Comparison of ENCODE assay signal across 8 cellular contexts in the genomic region with DNA sequence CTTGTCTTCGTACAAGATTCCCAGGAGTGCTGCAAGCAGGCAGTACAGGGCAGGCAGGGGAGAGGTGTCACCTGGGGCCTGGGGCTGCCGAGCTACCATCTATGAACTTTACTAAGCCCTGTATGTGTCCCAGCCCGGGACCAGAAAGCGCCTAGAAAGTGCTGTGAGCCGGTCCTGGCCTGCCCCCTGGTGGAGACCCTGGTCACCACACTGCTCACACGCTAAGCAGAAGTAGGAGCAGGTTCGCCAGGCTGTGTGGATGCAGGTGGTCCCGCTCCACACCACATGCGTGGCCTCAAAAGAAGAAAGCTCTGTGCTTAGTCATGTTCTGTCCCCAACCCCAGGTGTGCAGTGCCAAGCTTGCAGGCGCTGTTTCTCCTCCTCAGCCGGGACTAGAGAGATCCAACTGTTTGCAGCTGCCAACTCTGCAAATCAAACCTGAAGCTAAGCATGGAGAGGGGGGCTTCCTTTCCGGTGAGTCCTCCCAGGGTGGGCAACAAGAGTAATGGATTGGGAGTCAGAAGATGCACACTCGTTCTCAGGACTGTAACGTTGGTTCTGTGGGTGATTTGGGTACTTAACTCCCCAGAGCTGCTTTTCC. TPM values are rescaled to one million over a fixed set of nuclear protein-coding genes. Genes with fewer than 3 reads are reported as not detected.
DNase-seq lines count a peak whose midpoint lies in the region; ATAC-seq and TF ChIP-seq lines count a peak whose summit lies in the region.
"Not testable (repeated sequence)": the region's sequence is repeated elsewhere in the genome, so short reads cannot be mapped to it uniquely, and the experiment has no call there.

No MANE protein-coding gene starts in this region.

- not testable (repeated sequence) for BruUV-seq in Caco-2 (replicated peaks; lab: Mats Ljungman, UMichigan)

- not testable (repeated sequence) for H3K27me3 ChIP-seq in Caco-2 (replicated peaks; ENCODE audit: control insufficient read depth, insufficient read depth, low read length); NT2/D1 (ENCODE audit: insufficient read depth, insufficient read length); right atrium auricular region

- not testable (repeated sequence) for H3K4me1 Mint-ChIP-seq in Caco-2 (ENCODE audit: low read depth, unreplicated experiment); activated CD4-positive, alpha-beta T cell treated with anti-CD3 and anti-CD28 coated beads, Interleukin-2, amount 10 ng/mL, durations not matched to agents 7 days and 5 days; brain

- H3K27ac ChIP-seq in right atrium auricular region, result not testable (repeated sequence)

- CTCF ChIA-PET in Caco-2 (lab: Charles Lee), result not testable (repeated sequence)
- CTCF ChIA-PET in activated CD4-positive, alpha-beta T cell treated with anti-CD3 and anti-CD28 coated beads, Interleukin-2, amount 10 ng/mL, durations not matched to agents 7 days and 5 days (lab: Charles Lee), result interaction anchor here (0.6 to 1.2 kb wide), 4 partner anchors 12 to 352 kb away, joined by 3 to 4 read pairs (median 3); no protein-coding TSS in a partner anchor

- TF ChIP-seq CTCF in Caco-2 (IDR thresholded peaks at IDR 0.05; ENCODE audit: insufficient read depth in 1 of 2, low read depth in 1 of 2, low read length in 1 of 2, severe bottlenecking in 1 of 2, unreplicated experiment in 1 of 2) (peak; percentile 72 to 86), brain (conservative IDR thresholded peaks at IDR 0.05) (peak; percentile 84 to 87), right atrium auricular region (IDR thresholded peaks at IDR 0.05) (peak; percentile 53 to 83)

- not testable (repeated sequence) for H3K4me3 Mint-ChIP-seq in Caco-2 (ENCODE audit: unreplicated experiment); activated CD4-positive, alpha-beta T cell treated with anti-CD3 and anti-CD28 coated beads, Interleukin-2, amount 10 ng/mL, durations not matched to agents 7 days and 5 days; brain

- not testable (repeated sequence) for H3K9me3 ChIP-seq in Caco-2; NT2/D1 (ENCODE audit: insufficient read depth, low read length); right atrium auricular region

- not testable (repeated sequence) for H3K9me3 Mint-ChIP-seq in Caco-2 (ENCODE audit: unreplicated experiment); activated CD4-positive, alpha-beta T cell treated with anti-CD3 and anti-CD28 coated beads, Interleukin-2, amount 10 ng/mL, durations not matched to agents 7 days and 5 days; brain

- DNase-seq in Caco-2, result peak; percentile 73 to 81
- peak; percentile 51 for DNase-seq in HuH-7.5 (ENCODE audit: low spot score)
- DNase-seq in NT2/D1 (ENCODE audit: low read depth, low spot score), result peak; percentile 32
- DNase-seq in activated CD4-positive, alpha-beta T cell treated with anti-CD3 and anti-CD28 coated beads, Interleukin-2, amount 10 ng/mL, durations not matched to agents 7 days and 5 days, result peak; percentile 82
- DNase-seq in right atrium auricular region (ENCODE audit: low spot score), result peak; percentile 72
- DNase-seq in posterior cingulate gyrus, result peak; percentile 48 to 95 (median 75)
- DNase-seq in stimulated activated naive CD8-positive, alpha-beta T cell treated with anti-CD3 and anti-CD28 coated beads, Interleukin-15, Interleukin-2, amounts not matched to agents 100 U/mL and 50 U/mL, for 24 hours, result peak; percentile 74

- POLR2A ChIA-PET in Caco-2 (lab: Charles Lee); activated CD4-positive, alpha-beta T cell treated with anti-CD3 and anti-CD28 coated beads, Interleukin-2, amount 10 ng/mL, durations not matched to agents 7 days and 5 days (lab: Charles Lee): not testable (repeated sequence)

- H3K4me3 ChIP-seq in Caco-2 (ENCODE audit: low read depth, low read length); NT2/D1 (ENCODE audit: insufficient read length, low read depth); right atrium auricular region: not testable (repeated sequence)

- not testable (repeated sequence) for H3K27me3 Mint-ChIP-seq in Caco-2 (ENCODE audit: insufficient read depth, unreplicated experiment)
- peaks cover 13% of the 10 kb centered on the region for H3K27me3 Mint-ChIP-seq in activated CD4-positive, alpha-beta T cell treated with anti-CD3 and anti-CD28 coated beads, Interleukin-2, amount 10 ng/mL, durations not matched to agents 7 days and 5 days
- peaks cover 23% of the 10 kb centered on the region for H3K27me3 Mint-ChIP-seq in brain

- ATAC-seq in stimulated activated naive CD8-positive, alpha-beta T cell treated with anti-CD3 and anti-CD28 coated beads, Interleukin-15, Interleukin-2, amounts not matched to agents 100 U/mL and 50 U/mL, for 24 hours, result not testable (repeated sequence)

- H3K36me3 Mint-ChIP-seq in Caco-2 (ENCODE audit: insufficient read depth, unreplicated experiment); activated CD4-positive, alpha-beta T cell treated with anti-CD3 and anti-CD28 coated beads, Interleukin-2, amount 10 ng/mL, durations not matched to agents 7 days and 5 days (ENCODE audit: low read depth); brain: not testable (repeated sequence)

- intact Hi-C loops in Caco-2 (cut with micrococcal nuclease; ENCODE audit: unreplicated experiment), result loop anchor here (5.0 to 10.0 kb wide), 2 partner anchors 271 to 343 kb away; no protein-coding TSS in a partner anchor
- intact Hi-C loops in posterior cingulate gyrus (cut with DNase I), result not testable (repeated sequence)

- not testable (repeated sequence) for H3K27ac Mint-ChIP-seq in Caco-2 (ENCODE audit: unreplicated experiment); activated CD4-positive, alpha-beta T cell treated with anti-CD3 and anti-CD28 coated beads, Interleukin-2, amount 10 ng/mL, durations not matched to agents 7 days and 5 days
- peak overlapping the region in 1 of 5 experiments; percentile 83 for H3K27ac Mint-ChIP-seq in brain

- H3K4me1 ChIP-seq in Caco-2; NT2/D1 (ENCODE audit: insufficient read depth, insufficient read length); right atrium auricular region: not testable (repeated sequence)

- not testable (repeated sequence) for H3K9ac ChIP-seq in NT2/D1 (ENCODE audit: insufficient read length, low read depth)

- H3K36me3 ChIP-seq in Caco-2 (ENCODE audit: control insufficient read depth, insufficient read depth, low read length); NT2/D1 (ENCODE audit: insufficient read depth, insufficient read length, low read length); right atrium auricular region: not testable (repeated sequence)

RNA-seq across cellular contexts. Expression of gene CCZ1B, which starts 31.7 kb away (rescaled TPM):
- total RNA-seq in Caco-2 (2022) (49.8 and 60.1 TPM in 2 replicates), right atrium auricular region (10 to 100 TPM; 12.0 to 18.5 TPM)
- 10 to 100 TPM; 61.3 to 70.0 TPM for total RNA-seq in activated CD4-positive, alpha-beta T cell treated with anti-CD3 and anti-CD28 coated beads, Interleukin-2, amount 10 ng/mL, durations not matched to agents 7 days and 5 days
- 23.8 TPM for polyA plus RNA-seq in brain (ENCODE audit: insufficient read depth, low read depth, low replicate concordance)

Comparison
In these comparisons a context has a peak if more than half of its experiments do, and no peak if none do; other contexts are left out.
1. DNase-seq: peak in every context shown above with its lines; median percentile 82 in activated CD4-positive, alpha-beta T cell treated with anti-CD3 and anti-CD28 coated beads, Interleukin-2, amount 10 ng/mL, durations not matched to agents 7 days and 5 days; 77 in Caco-2; 75 in posterior cingulate gyrus; 74 in stimulated activated naive CD8-positive, alpha-beta T cell treated with anti-CD3 and anti-CD28 coated beads, Interleukin-15, Interleukin-2, amounts not matched to agents 100 U/mL and 50 U/mL, for 24 hours; 72 in right atrium auricular region; 51 in HuH-7.5; 32 in NT2/D1.